ENCODE assay signal across 8 cellular contexts in genomic region chr10:13718820-13719219, GRCh38.
DNase-seq lines count a peak whose midpoint lies in the region; ATAC-seq and TF ChIP-seq lines count a peak whose summit lies in the region.

No MANE protein-coding gene starts in this region.

- H3K4me1 Mint-ChIP-seq in central memory CD8-positive, alpha-beta T cell = no peaks in the 10 kb centered on the region
- H3K4me1 Mint-ChIP-seq in neural crest cell (peaks cover 37% of the 10 kb centered on the region), mesothelial cell of epicardium (peaks cover 8% of the 10 kb centered on the region)

- no peaks in the 10 kb centered on the region for H3K36me3 ChIP-seq in ACC112 (ENCODE audit: insufficient read depth, low read length)

- no peaks in the 10 kb centered on the region for H3K79me2 ChIP-seq in ACC112 (ENCODE audit: control insufficient read depth, insufficient read depth, low read length, unreplicated experiment)

- H3K4me1 ChIP-seq in ACC112 (ENCODE audit: control insufficient read depth, insufficient read depth, low read length, unreplicated experiment) = peaks cover 42% of the 10 kb centered on the region

- peaks cover 4% of the 10 kb centered on the region for H3K36me3 Mint-ChIP-seq in central memory CD8-positive, alpha-beta T cell (ENCODE audit: insufficient read depth)
- peaks cover 29% of the 10 kb centered on the region for H3K36me3 Mint-ChIP-seq in neural crest cell (ENCODE audit: low read depth)
- H3K36me3 Mint-ChIP-seq in mesothelial cell of epicardium = peaks cover 12% of the 10 kb centered on the region

- no peak for TF ChIP-seq CTCF in neural crest cell (conservative IDR thresholded peaks at IDR 0.05)
- no peak for TF ChIP-seq CTCF in mesothelial cell of epicardium (IDR thresholded peaks at IDR 0.05; ENCODE audit: unreplicated experiment)

- no peaks in the 10 kb centered on the region for H3K9me3 Mint-ChIP-seq in central memory CD8-positive, alpha-beta T cell
- H3K9me3 Mint-ChIP-seq in neural crest cell = peaks cover 3% of the 10 kb centered on the region
- H3K9me3 Mint-ChIP-seq in mesothelial cell of epicardium = peaks cover 7% of the 10 kb centered on the region

- H3K4me3 Mint-ChIP-seq in central memory CD8-positive, alpha-beta T cell = peak overlapping the region; percentile 27
- H3K4me3 Mint-ChIP-seq in neural crest cell = no peak overlapping the region
- no peak overlapping the region for H3K4me3 Mint-ChIP-seq in mesothelial cell of epicardium

- H3K27ac ChIP-seq in ACC112 (ENCODE audit: low read depth, low read length) = peak overlapping the region; percentile 23; the same call in 1 of the 2 replicates

- ATAC-seq in central memory CD8-positive, alpha-beta T cell (replicated peaks; ENCODE audit: extremely low read depth, poor library complexity, severe bottlenecking) = no peak
- ATAC-seq in HG02884 (IDR thresholded peaks at IDR 0.05; ENCODE audit: unreplicated experiment) = no peak

- H3K27ac Mint-ChIP-seq in central memory CD8-positive, alpha-beta T cell (ENCODE audit: low read depth) = no peak overlapping the region
- peak overlapping the region; percentile 94 for H3K27ac Mint-ChIP-seq in neural crest cell (ENCODE audit: unreplicated experiment)
- H3K27ac Mint-ChIP-seq in mesothelial cell of epicardium = no peak overlapping the region

- H3K27me3 Mint-ChIP-seq in central memory CD8-positive, alpha-beta T cell = no peaks in the 10 kb centered on the region
- H3K27me3 Mint-ChIP-seq in neural crest cell (ENCODE audit: low read depth) = peaks cover 75% of the 10 kb centered on the region
- H3K27me3 Mint-ChIP-seq in mesothelial cell of epicardium (ENCODE audit: low read depth) = no peaks in the 10 kb centered on the region

- no peak overlapping the region; the same call in 1 of the 2 replicates for H3K4me3 ChIP-seq in ACC112 (ENCODE audit: low read depth, low read length)
- H3K4me3 ChIP-seq in Jurkat, Clone E6-1 (ENCODE audit: low read length) = peak overlapping the region; percentile 51

- no peak overlapping the region for H2AFZ ChIP-seq in ACC112 (ENCODE audit: low read length, unreplicated experiment)

- H3K27me3 ChIP-seq in ACC112 (ENCODE audit: insufficient read depth, low read length) = no peaks in the 10 kb centered on the region

- no peak for DNase-seq in Jurkat, Clone E6-1 (ENCODE audit: low read depth, low spot score)
- DNase-seq in central memory CD8-positive, alpha-beta T cell (ENCODE audit: low spot score in 2 of 2) = no peak
- DNase-seq in neural crest cell (ENCODE audit: low read depth, low spot score) (no peak), NOMO-1 treated with DMSO at 0.1 percent for 48 hours (lab: John Stamatoyannopoulos, UW; ENCODE audit: unreplicated experiment) (no peak), NCI-H2029 (lab: John Stamatoyannopoulos, UW) (no peak), mesothelial cell of epicardium (ENCODE audit: low spot score in 2 of 2, unreplicated experiment in 2 of 2) (no peak)
